ENCODE assay signal across 8 cellular contexts in the genomic region with DNA sequence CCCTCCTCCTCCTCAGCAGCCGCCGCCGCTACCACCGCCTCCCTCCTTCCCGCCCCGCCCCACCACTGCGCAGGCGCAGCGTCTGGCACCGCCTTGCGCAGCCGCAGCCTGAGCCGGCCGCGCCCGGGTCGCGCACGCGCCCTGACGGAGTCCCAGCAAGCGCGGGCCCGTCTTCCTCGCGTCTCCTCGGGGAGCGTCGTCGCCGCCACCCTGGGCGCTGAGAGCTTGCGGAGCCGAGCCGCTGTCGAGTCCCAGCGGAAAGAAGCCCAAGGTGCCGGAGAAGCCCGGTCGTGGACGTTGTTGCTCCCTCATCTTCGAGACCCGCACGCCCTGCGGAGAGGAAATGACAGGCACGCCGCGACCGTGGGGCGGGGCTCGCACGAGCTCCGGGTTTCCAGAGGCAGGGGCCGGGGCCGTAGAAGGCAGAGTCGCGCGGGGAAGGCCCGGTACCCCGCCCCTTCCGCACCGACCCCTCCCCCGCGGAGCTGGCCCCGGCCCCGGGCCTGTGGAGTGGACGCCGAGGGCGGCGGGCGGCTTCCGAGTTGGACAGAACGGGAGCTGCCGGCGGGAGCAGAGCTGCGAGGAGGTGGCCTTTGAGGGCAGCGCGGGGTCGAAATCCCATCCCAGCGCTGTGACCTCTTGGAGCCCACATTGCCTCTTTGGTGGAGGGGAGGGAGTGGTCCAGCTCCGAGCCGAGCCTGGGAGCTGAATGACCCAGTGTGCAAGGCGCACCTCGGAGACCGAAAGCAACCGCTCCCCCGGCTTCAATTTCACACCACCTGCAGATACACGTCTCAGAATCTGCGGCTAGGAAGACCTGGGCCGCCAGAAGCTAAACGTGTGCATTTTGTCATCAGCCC. TPM values are rescaled to one million over a fixed set of nuclear protein-coding genes. Genes with fewer than 3 reads are reported as not detected.
DNase-seq lines count a peak whose midpoint lies in the region; ATAC-seq and TF ChIP-seq lines count a peak whose summit lies in the region.

No MANE protein-coding gene starts in this region.

- H3K9ac ChIP-seq in BLaER1 (peak overlapping the region; percentile 89), colonic mucosa (ENCODE audit: low read depth in 2 of 2, low read length in 2 of 2) (peak overlapping the region; percentile 74 to 87)

- H3K27ac ChIP-seq in BLaER1 (peak overlapping the region; percentile 84), colonic mucosa (peak overlapping the region; percentile 92)

- H3K9me3 ChIP-seq in BLaER1 = no peaks in the 10 kb centered on the region
- H3K9me3 ChIP-seq in colonic mucosa = no peaks in the 10 kb centered on the region

- intact Hi-C loops in colonic mucosa (cut with DNase I) = no loop called here

- H3K4me3 ChIP-seq in BLaER1 = peak overlapping the region; percentile 90
- peak overlapping the region; percentile 91 for H3K4me3 ChIP-seq in colonic mucosa

- H3K4me1 ChIP-seq in BLaER1 (peaks cover 48% of the 10 kb centered on the region), colonic mucosa (peaks cover 8% of the 10 kb centered on the region)

- H3K27me3 ChIP-seq in BLaER1 = no peaks in the 10 kb centered on the region
- H3K27me3 ChIP-seq in colonic mucosa = no peaks in the 10 kb centered on the region

- DNase-seq in NCI-H526 (lab: John Stamatoyannopoulos, UW) (peak; percentile 71 to 96), colonic mucosa (peak; percentile 96), left lobe of liver (ENCODE audit: low spot score) (peak; percentile 96)
- peak; percentile 99 for DNase-seq in activated CD4-positive, alpha-beta T cell treated with anti-CD3 and anti-CD28 coated beads for 48 hours
- DNase-seq in stimulated activated CD4-positive, alpha-beta T cell treated with anti-CD3 and anti-CD28 coated beads, Interleukin-1b, Interleukin-23, amount 100 ng/mL, for 48 hours = peak; percentile 98

- no peak for TF ChIP-seq CTCF in colonic mucosa (IDR thresholded peaks at IDR 0.05)

- peaks cover 58% of the 10 kb centered on the region for H4K20me1 ChIP-seq in BLaER1

- peak; percentile 43 for ATAC-seq in GM19351 (IDR thresholded peaks at IDR 0.05; ENCODE audit: unreplicated experiment)
- peak; percentile 43 for ATAC-seq in HG03520 (IDR thresholded peaks at IDR 0.05; ENCODE audit: unreplicated experiment)
- peak; percentile 91 for ATAC-seq in left lobe of liver

- H3K36me3 ChIP-seq in BLaER1 (peaks cover 27% of the 10 kb centered on the region), colonic mucosa (no peaks in the 10 kb centered on the region)

- H3K4me2 ChIP-seq in BLaER1 = peak overlapping the region; percentile 93

RNA-seq across cellular contexts. Expression of gene RAB35, which starts 0.5 kb away (rescaled TPM):
- 10 to 100 TPM; 46.4 to 61.9 TPM for total RNA-seq in colonic mucosa
- total RNA-seq in left lobe of liver = 16.1 TPM

Comparison
In these comparisons a context has a peak if more than half of its experiments do, and no peak if none do; other contexts are left out.
1. Peak in every context shown above with its lines: DNase-seq, ATAC-seq, H3K4me3 ChIP-seq and H3K27ac ChIP-seq.